ENCODE assay signal across 1 cellular context in the genomic region with DNA sequence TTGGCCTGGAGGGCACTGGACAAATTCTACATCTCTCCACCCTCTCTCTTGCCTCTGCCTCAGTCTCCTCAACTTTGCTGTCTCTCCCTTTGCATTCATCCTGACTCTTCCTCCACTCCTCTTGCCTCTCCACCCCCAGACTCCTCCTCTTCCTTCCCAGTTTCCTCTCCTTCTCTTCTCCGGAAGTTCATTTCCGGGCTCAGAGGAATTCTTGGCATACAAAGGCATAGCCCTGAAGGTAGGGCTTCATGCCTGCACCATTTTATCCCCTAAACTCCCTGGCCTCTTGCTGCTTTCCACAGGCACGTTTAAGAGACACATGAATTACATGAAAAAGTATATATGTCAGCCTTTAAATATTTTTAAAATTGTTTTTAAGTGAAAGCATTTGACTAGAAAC.
A peak's percentile ranks its signal among the peaks of the same experiment; 100 is the strongest.
TF ChIP-seq lines count a peak whose summit lies in the region.

No MANE protein-coding gene starts in this region.

TF ChIP-seq in HepG2, 621 proteins besides CTCF, POLR2A, EP300 and RAD21:
- TF ChIP-seq SALL2 (CRISPR knock-in tag; IDR thresholded peaks at IDR 0.05): no peak
- TF ChIP-seq PHF8 (CRISPR knock-in tag; IDR thresholded peaks at IDR 0.05): no peak
- TF ChIP-seq ZNF296 (CRISPR knock-in tag; conservative IDR thresholded peaks at IDR 0.05): no peak
- no peak for TF ChIP-seq ZNF124 (CRISPR knock-in tag; IDR thresholded peaks at IDR 0.05)
- TF ChIP-seq GABPA (IDR thresholded peaks at IDR 0.05; ENCODE audit: low read depth, low read length): no peak
- TF ChIP-seq GABPA (CRISPR knock-in tag; IDR thresholded peaks at IDR 0.05; ENCODE audit: low read depth): peak; percentile 67
- TF ChIP-seq MAZ (IDR thresholded peaks at IDR 0.05; ENCODE audit: borderline replicate concordance, low read depth, low read length): no peak
- no peak for TF ChIP-seq MAZ (CRISPR knock-in tag; IDR thresholded peaks at IDR 0.05; ENCODE audit: low read depth)
- TF ChIP-seq ZNF335 (CRISPR knock-in tag; IDR thresholded peaks at IDR 0.05): no peak
- TF ChIP-seq E2F1 (CRISPR knock-in tag; IDR thresholded peaks at IDR 0.05): no peak
